9 cellular contexts compared by ENCODE assay signal in the genomic region with DNA sequence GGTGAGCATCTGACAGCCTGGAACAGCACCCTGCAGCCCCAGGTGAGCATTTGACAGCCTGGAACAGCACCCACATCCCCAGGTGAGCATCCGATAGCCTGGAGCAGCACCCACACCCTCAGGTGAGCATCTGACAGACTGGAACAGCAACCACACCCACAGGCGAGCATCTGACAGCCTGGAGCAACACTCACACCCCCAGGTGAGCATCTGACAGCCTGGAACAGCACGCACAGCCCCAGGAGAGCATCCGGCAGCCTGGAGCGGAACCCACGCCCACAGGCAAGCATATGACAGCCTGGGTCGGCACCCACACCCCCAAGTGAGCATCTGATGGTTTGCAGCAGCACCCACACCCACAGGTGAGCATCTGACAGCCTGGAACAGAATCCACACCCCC. TPM values are rescaled to one million over a fixed set of nuclear protein-coding genes. Genes with fewer than 3 reads are reported as not detected.
DNase-seq lines count a peak whose midpoint lies in the region; ATAC-seq and TF ChIP-seq lines count a peak whose summit lies in the region.
"Not testable (repeated sequence)": the region's sequence is repeated elsewhere in the genome, so short reads cannot be mapped to it uniquely, and the experiment has no call there.
"Had no signal": no experiment of that assay in that cellular context is flagged by ENCODE, and none has a peak within 500 bp of the region (broad histone marks: within the 10 kb centered on the region; RNA-seq: fewer than 3 reads in every experiment).

No MANE protein-coding gene starts in this region.

- not testable (repeated sequence) for TF ChIP-seq EP300 in esophagus muscularis mucosa (IDR thresholded peaks at IDR 0.05); ovary (IDR thresholded peaks at IDR 0.05)

- H3K79me2 ChIP-seq in DND-41 (ENCODE audit: insufficient read depth, low read length): not testable (repeated sequence)

- TF ChIP-seq CTCF in DND-41 (IDR thresholded peaks at IDR 0.05; ENCODE audit: borderline replicate concordance, extremely low read depth, low read length, poor library complexity, severe bottlenecking); esophagus muscularis mucosa (IDR thresholded peaks at IDR 0.05); ovary (IDR thresholded peaks at IDR 0.05); thyroid gland (IDR thresholded peaks at IDR 0.05): not testable (repeated sequence)

- H3K9me3 Mint-ChIP-seq in activated naive CD4-positive, alpha-beta T cell treated with anti-CD3 and anti-CD28 coated beads, Interleukin-2, amount 10 ng/mL, durations not matched to agents 7 days and 5 days: not testable (repeated sequence)

- not testable (repeated sequence) for H3K27me3 Mint-ChIP-seq in activated naive CD4-positive, alpha-beta T cell treated with anti-CD3 and anti-CD28 coated beads, Interleukin-2, amount 10 ng/mL, durations not matched to agents 7 days and 5 days

- ATAC-seq in DND-41 (ENCODE audit: insufficient read depth, low read depth): not testable (repeated sequence)

- intact Hi-C loops in esophagus muscularis mucosa (cut with DNase I); ovary (cut with DNase I); thyroid gland (cut with DNase I): not testable (repeated sequence)

- not testable (repeated sequence) for H3K4me3 ChIP-seq in DND-41 (ENCODE audit: low read depth in 1 of 2, low read length in 2 of 2); esophagus muscularis mucosa; ovary; thyroid gland (replicated peaks in 1 of 3)

- not testable (repeated sequence) for H3K27ac Mint-ChIP-seq in activated naive CD4-positive, alpha-beta T cell treated with anti-CD3 and anti-CD28 coated beads, Interleukin-2, amount 10 ng/mL, durations not matched to agents 7 days and 5 days

- H3K9me3 ChIP-seq in DND-41 (ENCODE audit: insufficient read depth, low read length, severe bottlenecking); esophagus muscularis mucosa; ovary; thyroid gland: not testable (repeated sequence)

- H3K4me3 Mint-ChIP-seq in activated naive CD4-positive, alpha-beta T cell treated with anti-CD3 and anti-CD28 coated beads, Interleukin-2, amount 10 ng/mL, durations not matched to agents 7 days and 5 days: not testable (repeated sequence)

- DNase-seq in DND-41 (peak; percentile 23), NCI-H69 (lab: John Stamatoyannopoulos, UW) (peak; percentile 1), esophagus muscularis mucosa (ENCODE audit: extremely low spot score) (peak; percentile 91), kidney tubule cell (ENCODE audit: low spot score) (peak; percentile 49), ovary (peak in 4 of 5 donors; percentile 20 to 53 (median 36)), thyroid gland (peak; percentile 2 to 4)
- DNase-seq in activated CD4-positive, alpha-beta T cell treated with anti-CD3 and anti-CD28 coated beads for 1 hour: peak; percentile 8
- DNase-seq in activated naive CD4-positive, alpha-beta T cell treated with anti-CD3 and anti-CD28 coated beads, Interleukin-2, amount 10 ng/mL, durations not matched to agents 7 days and 5 days: peak; percentile 46

- not testable (repeated sequence) for TF ChIP-seq POLR2A in esophagus muscularis mucosa (IDR thresholded peaks at IDR 0.05; ENCODE audit: low read depth); ovary (IDR thresholded peaks at IDR 0.05); thyroid gland (IDR thresholded peaks at IDR 0.05)

- H3K4me1 ChIP-seq in DND-41 (ENCODE audit: insufficient read depth, low read length); esophagus muscularis mucosa; ovary (ENCODE audit: insufficient read depth); thyroid gland: not testable (repeated sequence)

- H3K27me3 ChIP-seq in DND-41 (ENCODE audit: insufficient read depth, low read length, poor library complexity); ovary; thyroid gland: not testable (repeated sequence)
- H3K27me3 ChIP-seq in esophagus muscularis mucosa: peaks cover 0 to 16% (median 0%) of the 10 kb centered on the region in 4 donors

- H3K36me3 Mint-ChIP-seq in activated naive CD4-positive, alpha-beta T cell treated with anti-CD3 and anti-CD28 coated beads, Interleukin-2, amount 10 ng/mL, durations not matched to agents 7 days and 5 days: not testable (repeated sequence)

- WGBS in esophagus muscularis mucosa: 59% methylated on average over 6 of the region's 7 CpGs
- 45 to 54% (median 54%) methylated on average over 7 of the region's 7 CpGs for WGBS in ovary, 3 donors
- 57% methylated on average over 7 of the region's 7 CpGs for WGBS in thyroid gland, 2 donors

- not testable (repeated sequence) for H3K36me3 ChIP-seq in DND-41 (ENCODE audit: insufficient read depth, low read length); esophagus muscularis mucosa; ovary; thyroid gland

- H4K20me1 ChIP-seq in DND-41 (ENCODE audit: insufficient read depth, low read length): peaks cover 11% of the 10 kb centered on the region

- not testable (repeated sequence) for H3K4me2 ChIP-seq in DND-41 (ENCODE audit: insufficient read depth, low read length)

- H3K4me1 Mint-ChIP-seq in activated naive CD4-positive, alpha-beta T cell treated with anti-CD3 and anti-CD28 coated beads, Interleukin-2, amount 10 ng/mL, durations not matched to agents 7 days and 5 days: not testable (repeated sequence)

- H2AFZ ChIP-seq in DND-41 (ENCODE audit: low read depth, low read length): not testable (repeated sequence)

- not testable (repeated sequence) for H3K9ac ChIP-seq in DND-41 (ENCODE audit: low read depth, low read length)

- not testable (repeated sequence) for H3K27ac ChIP-seq in DND-41 (ENCODE audit: low read length); esophagus muscularis mucosa (replicated peaks in 1 of 4); ovary; thyroid gland

- CTCF ChIA-PET in activated naive CD4-positive, alpha-beta T cell treated with anti-CD3 and anti-CD28 coated beads, Interleukin-2, amount 10 ng/mL, durations not matched to agents 7 days and 5 days (lab: Charles Lee): not testable (repeated sequence)

RNA-seq across cellular contexts. Expression of gene MMEL1, which starts 51.2 kb away (rescaled TPM):
- total RNA-seq in esophagus muscularis mucosa (1 to 10 TPM in 1 of 4 donors, under 1 TPM in 2, not detected in 1; 0.78 to 1.7 (median 0.80) TPM), ovary (1 to 10 TPM in 3 of 7 donors, under 1 TPM in 1, not detected in 3; 0.45 to 7.9 (median 1.1) TPM), thyroid gland (1 to 10 TPM in 2 of 4 donors, under 1 TPM in 1, not detected in 1; 0.98 to 2.5 (median 2.0) TPM)
- 1 to 10 TPM in 1 of 2 donors, under 1 TPM in 1; 0.42 to 1.1 TPM for polyA plus RNA-seq in ovary
- polyA plus RNA-seq: A549 had no signal

Comparison
In these comparisons a context has a peak if more than half of its experiments do, and no peak if none do; other contexts are left out.
1. DNase-seq: peak in every context shown above with its lines; median percentile 91 in esophagus muscularis mucosa; 49 in kidney tubule cell; 46 in activated naive CD4-positive, alpha-beta T cell treated with anti-CD3 and anti-CD28 coated beads, Interleukin-2, amount 10 ng/mL, durations not matched to agents 7 days and 5 days; 36 in ovary; 23 in DND-41; 8 in activated CD4-positive, alpha-beta T cell treated with anti-CD3 and anti-CD28 coated beads for 1 hour; 3 in thyroid gland; 1 in NCI-H69.